32 cellular contexts compared by ENCODE assay signal in genomic region chr1:98373055-98373454, GRCh38.
"Had no signal": no experiment of that assay in that cellular context is flagged by ENCODE, and none has a peak within 500 bp of the region (broad histone marks: within the 10 kb centered on the region; RNA-seq: fewer than 3 reads in every experiment).

No MANE protein-coding gene starts in this region.

- H3K4me1 Mint-ChIP-seq: activated naive CD4-positive, alpha-beta T cell treated with anti-CD3 and anti-CD28 coated beads, Interleukin-2, amount 10 ng/mL, durations not matched to agents 7 days and 5 days; activated naive CD8-positive, alpha-beta T cell treated with anti-CD3 and anti-CD28 coated beads, Interleukin-2, amount 10 ng/mL, durations not matched to agents 7 days and 5 days; neural progenitor cell had no signal

- H3K36me3 Mint-ChIP-seq: activated naive CD4-positive, alpha-beta T cell treated with anti-CD3 and anti-CD28 coated beads, Interleukin-2, amount 10 ng/mL, durations not matched to agents 7 days and 5 days; activated naive CD8-positive, alpha-beta T cell treated with anti-CD3 and anti-CD28 coated beads, Interleukin-2, amount 10 ng/mL, durations not matched to agents 7 days and 5 days; brain; natural killer cell; neural progenitor cell had no signal

- H3K27me3 ChIP-seq: ascending aorta, cardiac muscle cell, colonic mucosa, left lung, neural progenitor cell, uterus had no signal

- H3K27ac Mint-ChIP-seq: activated naive CD4-positive, alpha-beta T cell treated with anti-CD3 and anti-CD28 coated beads, Interleukin-2, amount 10 ng/mL, durations not matched to agents 7 days and 5 days; activated naive CD8-positive, alpha-beta T cell treated with anti-CD3 and anti-CD28 coated beads, Interleukin-2, amount 10 ng/mL, durations not matched to agents 7 days and 5 days; activated T-helper 1 cell treated with anti-CD3 and anti-CD28 coated beads, Interleukin-12 subunit alpha, Interleukin-12 subunit beta, Interleukin-2, Interleukin-4 antibody, amounts not matched to agents 30 ng/mL and 10 ng/mL and 1 ng/mL, durations not matched to agents 14 hours and 24 hours and 36 hours; brain; natural killer cell; neural progenitor cell; T-helper 17 cell had no signal

- H3K4me1 ChIP-seq: ascending aorta, colonic mucosa, neural progenitor cell, parathyroid adenoma, psoas muscle, uterus had no signal

- H3K9me3 ChIP-seq: ascending aorta, colonic mucosa, left lung, psoas muscle, thoracic aorta, uterus had no signal

- H3K36me3 ChIP-seq: ascending aorta, cardiac muscle cell, colonic mucosa, left lung, neural progenitor cell, thoracic aorta, uterus had no signal

- H3K27ac ChIP-seq: ascending aorta, cardiac muscle cell, colonic mucosa, left lung, neural progenitor cell, parathyroid adenoma, psoas muscle, thoracic aorta, uterus had no signal

- H3K4me3 ChIP-seq: ascending aorta, cardiac muscle cell, colonic mucosa, left lung, lung, neural progenitor cell, psoas muscle, smooth muscle cell, thoracic aorta, uterus had no signal

- H3K9me3 Mint-ChIP-seq: activated naive CD4-positive, alpha-beta T cell treated with anti-CD3 and anti-CD28 coated beads, Interleukin-2, amount 10 ng/mL, durations not matched to agents 7 days and 5 days; activated naive CD8-positive, alpha-beta T cell treated with anti-CD3 and anti-CD28 coated beads, Interleukin-2, amount 10 ng/mL, durations not matched to agents 7 days and 5 days; activated T-helper 1 cell treated with anti-CD3 and anti-CD28 coated beads, Interleukin-12 subunit alpha, Interleukin-12 subunit beta, Interleukin-2, Interleukin-4 antibody, amounts not matched to agents 30 ng/mL and 10 ng/mL and 1 ng/mL, durations not matched to agents 14 hours and 24 hours and 36 hours; brain; natural killer cell; neural progenitor cell had no signal

- ATAC-seq: left lung, natural killer cell, psoas muscle, T-helper 17 cell had no signal

- DNase-seq: activated CD4-positive, alpha-beta T cell treated with anti-CD3 and anti-CD28 coated beads for 48 hours; activated CD4-positive, alpha-beta T cell treated with anti-CD3 and anti-CD28 coated beads, Interleukin-2, amount 50 U/mL, for 48 hours; activated CD8-positive, alpha-beta memory T cell treated with anti-CD3 and anti-CD28 coated beads, Interleukin-2, amount 50 U/mL, for 4 hours; activated gamma-delta T cell; activated naive CD4-positive, alpha-beta T cell treated with anti-CD3 and anti-CD28 coated beads, Interleukin-2, amount 10 ng/mL, durations not matched to agents 7 days and 5 days; activated naive CD8-positive, alpha-beta T cell treated with anti-CD3 and anti-CD28 coated beads, Interleukin-2, amount 10 ng/mL, durations not matched to agents 7 days and 5 days; activated T-cell treated with anti-CD3 and anti-CD28 coated beads, Interleukin-2, amount 50 U/mL, for 1 hour; cerebellar nuclear complex; colonic mucosa; effector CD8-positive, alpha-beta T cell; kidney glomerular epithelial cell; left lung; mesendoderm; natural killer cell; occipital lobe; psoas muscle; stimulated activated CD4-positive, alpha-beta T cell treated with anti-CD3 and anti-CD28 coated beads, Interleukin-15, amount 100 ng/mL, for 24 hours; stimulated activated CD4-positive, alpha-beta T cell treated with anti-CD3 and anti-CD28 coated beads, Interleukin-2, amount 100 ng/mL, for 24 hours; stimulated activated naive CD4-positive, alpha-beta T cell treated with Interleukin-2 at 50 U/mL for 16 hours; T-helper 17 cell; T1000; trophoblast cell; uterus had no signal

- H3K4me3 Mint-ChIP-seq: activated naive CD4-positive, alpha-beta T cell treated with anti-CD3 and anti-CD28 coated beads, Interleukin-2, amount 10 ng/mL, durations not matched to agents 7 days and 5 days; activated naive CD8-positive, alpha-beta T cell treated with anti-CD3 and anti-CD28 coated beads, Interleukin-2, amount 10 ng/mL, durations not matched to agents 7 days and 5 days; activated T-helper 1 cell treated with anti-CD3 and anti-CD28 coated beads, Interleukin-12 subunit alpha, Interleukin-12 subunit beta, Interleukin-2, Interleukin-4 antibody, amounts not matched to agents 30 ng/mL and 10 ng/mL and 1 ng/mL, durations not matched to agents 14 hours and 24 hours and 36 hours; brain; natural killer cell; neural progenitor cell; T-helper 17 cell had no signal

- H3K27me3 Mint-ChIP-seq: activated naive CD4-positive, alpha-beta T cell treated with anti-CD3 and anti-CD28 coated beads, Interleukin-2, amount 10 ng/mL, durations not matched to agents 7 days and 5 days had no signal
